In genomic region chr4:80307774-80308465, GRCh38 we compare ENCODE assay signal across 11 cellular contexts. TPM values are rescaled to one million over a fixed set of nuclear protein-coding genes. Genes with fewer than 3 reads are reported as not detected.
DNase-seq lines count a peak whose midpoint lies in the region; ATAC-seq lines count a peak whose summit lies in the region.
"Had no signal": no experiment of that assay in that cellular context is flagged by ENCODE, and none has a peak within 500 bp of the region (broad histone marks: within the 10 kb centered on the region; RNA-seq: fewer than 3 reads in every experiment).

No MANE protein-coding gene starts in this region.

- ATAC-seq in esophagus mucosa: peak; percentile 76

- H3K27me3 ChIP-seq in skeletal muscle satellite cell (ENCODE audit: control insufficient read depth, insufficient read depth, low read length): no peaks in the 10 kb centered on the region

- no peaks in the 10 kb centered on the region for H3K9me3 ChIP-seq in skeletal muscle satellite cell (replicated peaks; ENCODE audit: low read length)

- peak overlapping the region; percentile 22 for H3K9ac ChIP-seq in skeletal muscle satellite cell (ENCODE audit: low read depth, low read length)

- peak; percentile 7 for DNase-seq in DMS79 treated with DMSO at 0.1 percent for 48 hours (lab: John Stamatoyannopoulos, UW)
- DNase-seq in DMS79 (lab: John Stamatoyannopoulos, UW): no peak
- DNase-seq in NCI-H524 treated with DMSO at 0.1 percent for 48 hours (lab: John Stamatoyannopoulos, UW): peak; percentile 14
- no peak for DNase-seq in GOT3 (lab: John Stamatoyannopoulos, UW)
- no peak for DNase-seq in activated naive CD4-positive, alpha-beta T cell treated with anti-CD3 and anti-CD28 coated beads, Interleukin-2, amount 50 U/mL, for 16 hours
- no peak for DNase-seq in activated CD4-positive, CD25-positive, alpha-beta regulatory T cell treated with anti-CD3 and anti-CD28 coated beads, Interleukin-2, amount 50 U/mL, for 72 hours
- DNase-seq: 8988T; stimulated activated CD4-positive, alpha-beta T cell treated with anti-CD3 and anti-CD28 coated beads, Interleukin-4, amount 100 ng/mL, for 4 hours had no signal

- H3K4me2 ChIP-seq in skeletal muscle satellite cell (ENCODE audit: low read length): peak overlapping the region; percentile 57

- H3K36me3 ChIP-seq in skeletal muscle satellite cell (ENCODE audit: insufficient read depth, low read length): no peaks in the 10 kb centered on the region

- peak overlapping the region; percentile 16 for H3K4me3 ChIP-seq in skeletal muscle satellite cell (ENCODE audit: low read length)

- H3K4me1 ChIP-seq in skeletal muscle satellite cell (ENCODE audit: control insufficient read depth, insufficient read depth, low read length): peaks cover 63% of the 10 kb centered on the region

RNA-seq across cellular contexts. Expression of gene CFAP299, which starts 27.6 kb away (rescaled TPM):
- not detected for total RNA-seq in esophagus mucosa
- 0.51 and 2.2 TPM in 2 replicates for total RNA-seq in skeletal muscle satellite cell (2012; rRNA removed)
- total RNA-seq: mesenteric fat pad had no signal

RNA-seq across cellular contexts. Expression of gene FGF5, which starts 41.5 kb away (rescaled TPM):
- total RNA-seq in esophagus mucosa: not detected
- total RNA-seq in skeletal muscle satellite cell (2012; rRNA removed): 6.1 and 7.2 TPM in 2 replicates
- total RNA-seq: mesenteric fat pad had no signal

Comparison
In these comparisons a context has a peak if more than half of its experiments do, and no peak if none do; other contexts are left out.
1. DNase-seq: peak in DMS79 treated with DMSO at 0.1 percent for 48 hours (single experiment) and NCI-H524 treated with DMSO at 0.1 percent for 48 hours (single experiment); none in DMS79 (single experiment), GOT3 (single experiment), activated naive CD4-positive, alpha-beta T cell treated with anti-CD3 and anti-CD28 coated beads, Interleukin-2, amount 50 U/mL, for 16 hours (single experiment) and activated CD4-positive, CD25-positive, alpha-beta regulatory T cell treated with anti-CD3 and anti-CD28 coated beads, Interleukin-2, amount 50 U/mL, for 72 hours (single experiment).